1 cellular context compared by ENCODE assay signal in the genomic region with DNA sequence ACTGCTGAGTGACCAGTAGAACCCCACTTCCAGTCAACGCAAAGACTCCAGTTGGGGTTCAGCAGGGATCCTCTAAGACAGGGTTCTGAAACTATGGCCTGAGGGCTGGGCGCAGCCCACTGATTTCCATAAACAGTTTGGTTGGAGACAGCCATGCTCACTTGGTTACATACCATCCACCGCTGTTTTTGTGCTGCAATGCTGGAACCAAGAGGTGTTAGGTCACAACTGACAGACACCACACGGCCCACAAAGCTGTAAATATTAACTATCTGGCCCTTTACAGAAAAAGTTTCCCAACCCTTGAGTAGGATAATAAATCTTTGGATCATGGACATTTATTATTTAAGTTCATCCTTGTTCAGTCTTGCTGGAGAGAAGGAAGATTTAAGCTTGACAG.
TF ChIP-seq lines count a peak whose summit lies in the region.

No MANE protein-coding gene starts in this region.

TF ChIP-seq in GM12878, 131 proteins besides CTCF, POLR2A, EP300 and RAD21 (continued from another document):
- TF ChIP-seq, protein P1, sequence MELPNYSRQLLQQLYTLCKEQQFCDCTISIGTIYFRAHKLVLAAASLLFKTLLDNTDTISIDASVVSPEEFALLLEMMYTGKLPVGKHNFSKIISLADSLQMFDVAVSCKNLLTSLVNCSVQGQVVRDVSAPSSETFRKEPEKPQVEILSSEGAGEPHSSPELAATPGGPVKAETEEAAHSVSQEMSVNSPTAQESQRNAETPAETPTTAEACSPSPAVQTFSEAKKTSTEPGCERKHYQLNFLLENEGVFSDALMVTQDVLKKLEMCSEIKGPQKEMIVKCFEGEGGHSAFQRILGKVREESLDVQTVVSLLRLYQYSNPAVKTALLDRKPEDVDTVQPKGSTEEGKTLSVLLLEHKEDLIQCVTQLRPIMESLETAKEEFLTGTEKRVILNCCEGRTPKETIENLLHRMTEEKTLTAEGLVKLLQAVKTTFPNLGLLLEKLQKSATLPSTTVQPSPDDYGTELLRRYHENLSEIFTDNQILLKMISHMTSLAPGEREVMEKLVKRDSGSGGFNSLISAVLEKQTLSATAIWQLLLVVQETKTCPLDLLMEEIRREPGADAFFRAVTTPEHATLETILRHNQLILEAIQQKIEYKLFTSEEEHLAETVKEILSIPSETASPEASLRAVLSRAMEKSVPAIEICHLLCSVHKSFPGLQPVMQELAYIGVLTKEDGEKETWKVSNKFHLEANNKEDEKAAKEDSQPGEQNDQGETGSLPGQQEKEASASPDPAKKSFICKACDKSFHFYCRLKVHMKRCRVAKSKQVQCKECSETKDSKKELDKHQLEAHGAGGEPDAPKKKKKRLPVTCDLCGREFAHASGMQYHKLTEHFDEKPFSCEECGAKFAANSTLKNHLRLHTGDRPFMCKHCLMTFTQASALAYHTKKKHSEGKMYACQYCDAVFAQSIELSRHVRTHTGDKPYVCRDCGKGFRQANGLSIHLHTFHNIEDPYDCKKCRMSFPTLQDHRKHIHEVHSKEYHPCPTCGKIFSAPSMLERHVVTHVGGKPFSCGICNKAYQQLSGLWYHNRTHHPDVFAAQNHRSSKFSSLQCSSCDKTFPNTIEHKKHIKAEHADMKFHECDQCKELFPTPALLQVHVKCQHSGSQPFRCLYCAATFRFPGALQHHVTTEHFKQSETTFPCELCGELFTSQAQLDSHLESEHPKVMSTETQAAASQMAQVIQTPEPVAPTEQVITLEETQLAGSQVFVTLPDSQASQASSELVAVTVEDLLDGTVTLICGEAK (IDR thresholded peaks at IDR 0.05; ENCODE audit: borderline replicate concordance) = no peak
- TF ChIP-seq, protein P2, sequence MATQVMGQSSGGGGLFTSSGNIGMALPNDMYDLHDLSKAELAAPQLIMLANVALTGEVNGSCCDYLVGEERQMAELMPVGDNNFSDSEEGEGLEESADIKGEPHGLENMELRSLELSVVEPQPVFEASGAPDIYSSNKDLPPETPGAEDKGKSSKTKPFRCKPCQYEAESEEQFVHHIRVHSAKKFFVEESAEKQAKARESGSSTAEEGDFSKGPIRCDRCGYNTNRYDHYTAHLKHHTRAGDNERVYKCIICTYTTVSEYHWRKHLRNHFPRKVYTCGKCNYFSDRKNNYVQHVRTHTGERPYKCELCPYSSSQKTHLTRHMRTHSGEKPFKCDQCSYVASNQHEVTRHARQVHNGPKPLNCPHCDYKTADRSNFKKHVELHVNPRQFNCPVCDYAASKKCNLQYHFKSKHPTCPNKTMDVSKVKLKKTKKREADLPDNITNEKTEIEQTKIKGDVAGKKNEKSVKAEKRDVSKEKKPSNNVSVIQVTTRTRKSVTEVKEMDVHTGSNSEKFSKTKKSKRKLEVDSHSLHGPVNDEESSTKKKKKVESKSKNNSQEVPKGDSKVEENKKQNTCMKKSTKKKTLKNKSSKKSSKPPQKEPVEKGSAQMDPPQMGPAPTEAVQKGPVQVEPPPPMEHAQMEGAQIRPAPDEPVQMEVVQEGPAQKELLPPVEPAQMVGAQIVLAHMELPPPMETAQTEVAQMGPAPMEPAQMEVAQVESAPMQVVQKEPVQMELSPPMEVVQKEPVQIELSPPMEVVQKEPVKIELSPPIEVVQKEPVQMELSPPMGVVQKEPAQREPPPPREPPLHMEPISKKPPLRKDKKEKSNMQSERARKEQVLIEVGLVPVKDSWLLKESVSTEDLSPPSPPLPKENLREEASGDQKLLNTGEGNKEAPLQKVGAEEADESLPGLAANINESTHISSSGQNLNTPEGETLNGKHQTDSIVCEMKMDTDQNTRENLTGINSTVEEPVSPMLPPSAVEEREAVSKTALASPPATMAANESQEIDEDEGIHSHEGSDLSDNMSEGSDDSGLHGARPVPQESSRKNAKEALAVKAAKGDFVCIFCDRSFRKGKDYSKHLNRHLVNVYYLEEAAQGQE (IDR thresholded peaks at IDR 0.05; ENCODE audit: low read depth, low read length) = no peak
- TF ChIP-seq, protein P3, sequence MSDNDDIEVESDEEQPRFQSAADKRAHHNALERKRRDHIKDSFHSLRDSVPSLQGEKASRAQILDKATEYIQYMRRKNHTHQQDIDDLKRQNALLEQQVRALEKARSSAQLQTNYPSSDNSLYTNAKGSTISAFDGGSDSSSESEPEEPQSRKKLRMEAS (IDR thresholded peaks at IDR 0.05; ENCODE audit: low read depth, low read length) = no peak
- TF ChIP-seq, protein P4, sequence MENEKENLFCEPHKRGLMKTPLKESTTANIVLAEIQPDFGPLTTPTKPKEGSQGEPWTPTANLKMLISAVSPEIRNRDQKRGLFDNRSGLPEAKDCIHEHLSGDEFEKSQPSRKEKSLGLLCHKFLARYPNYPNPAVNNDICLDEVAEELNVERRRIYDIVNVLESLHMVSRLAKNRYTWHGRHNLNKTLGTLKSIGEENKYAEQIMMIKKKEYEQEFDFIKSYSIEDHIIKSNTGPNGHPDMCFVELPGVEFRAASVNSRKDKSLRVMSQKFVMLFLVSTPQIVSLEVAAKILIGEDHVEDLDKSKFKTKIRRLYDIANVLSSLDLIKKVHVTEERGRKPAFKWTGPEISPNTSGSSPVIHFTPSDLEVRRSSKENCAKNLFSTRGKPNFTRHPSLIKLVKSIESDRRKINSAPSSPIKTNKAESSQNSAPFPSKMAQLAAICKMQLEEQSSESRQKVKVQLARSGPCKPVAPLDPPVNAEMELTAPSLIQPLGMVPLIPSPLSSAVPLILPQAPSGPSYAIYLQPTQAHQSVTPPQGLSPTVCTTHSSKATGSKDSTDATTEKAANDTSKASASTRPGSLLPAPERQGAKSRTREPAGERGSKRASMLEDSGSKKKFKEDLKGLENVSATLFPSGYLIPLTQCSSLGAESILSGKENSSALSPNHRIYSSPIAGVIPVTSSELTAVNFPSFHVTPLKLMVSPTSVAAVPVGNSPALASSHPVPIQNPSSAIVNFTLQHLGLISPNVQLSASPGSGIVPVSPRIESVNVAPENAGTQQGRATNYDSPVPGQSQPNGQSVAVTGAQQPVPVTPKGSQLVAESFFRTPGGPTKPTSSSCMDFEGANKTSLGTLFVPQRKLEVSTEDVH (IDR thresholded peaks at IDR 0.05; ENCODE audit: low read depth, partially characterized antibody) = no peak
- TF ChIP-seq, protein P5, sequence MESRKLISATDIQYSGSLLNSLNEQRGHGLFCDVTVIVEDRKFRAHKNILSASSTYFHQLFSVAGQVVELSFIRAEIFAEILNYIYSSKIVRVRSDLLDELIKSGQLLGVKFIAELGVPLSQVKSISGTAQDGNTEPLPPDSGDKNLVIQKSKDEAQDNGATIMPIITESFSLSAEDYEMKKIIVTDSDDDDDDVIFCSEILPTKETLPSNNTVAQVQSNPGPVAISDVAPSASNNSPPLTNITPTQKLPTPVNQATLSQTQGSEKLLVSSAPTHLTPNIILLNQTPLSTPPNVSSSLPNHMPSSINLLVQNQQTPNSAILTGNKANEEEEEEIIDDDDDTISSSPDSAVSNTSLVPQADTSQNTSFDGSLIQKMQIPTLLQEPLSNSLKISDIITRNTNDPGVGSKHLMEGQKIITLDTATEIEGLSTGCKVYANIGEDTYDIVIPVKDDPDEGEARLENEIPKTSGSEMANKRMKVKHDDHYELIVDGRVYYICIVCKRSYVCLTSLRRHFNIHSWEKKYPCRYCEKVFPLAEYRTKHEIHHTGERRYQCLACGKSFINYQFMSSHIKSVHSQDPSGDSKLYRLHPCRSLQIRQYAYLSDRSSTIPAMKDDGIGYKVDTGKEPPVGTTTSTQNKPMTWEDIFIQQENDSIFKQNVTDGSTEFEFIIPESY (IDR thresholded peaks at IDR 0.05) = no peak
- TF ChIP-seq ESRRA (IDR thresholded peaks at IDR 0.05; ENCODE audit: low read length) (no peak), SREBF1 (IDR thresholded peaks at IDR 0.05; ENCODE audit: low read length) (no peak), TBL1XR1 (IDR thresholded peaks at IDR 0.05; ENCODE audit: low read depth, low read length) (no peak), ZNF384 (IDR thresholded peaks at IDR 0.05; ENCODE audit: borderline replicate concordance, low read depth, low read length) (no peak), HDGF (IDR thresholded peaks at IDR 0.05) (no peak), SIN3A (IDR thresholded peaks at IDR 0.05; ENCODE audit: low read depth, low read length) (no peak), WRNIP1 (IDR thresholded peaks at IDR 0.05; ENCODE audit: borderline replicate concordance, low read depth, low read length) (no peak)
- TF ChIP-seq, protein P6, sequence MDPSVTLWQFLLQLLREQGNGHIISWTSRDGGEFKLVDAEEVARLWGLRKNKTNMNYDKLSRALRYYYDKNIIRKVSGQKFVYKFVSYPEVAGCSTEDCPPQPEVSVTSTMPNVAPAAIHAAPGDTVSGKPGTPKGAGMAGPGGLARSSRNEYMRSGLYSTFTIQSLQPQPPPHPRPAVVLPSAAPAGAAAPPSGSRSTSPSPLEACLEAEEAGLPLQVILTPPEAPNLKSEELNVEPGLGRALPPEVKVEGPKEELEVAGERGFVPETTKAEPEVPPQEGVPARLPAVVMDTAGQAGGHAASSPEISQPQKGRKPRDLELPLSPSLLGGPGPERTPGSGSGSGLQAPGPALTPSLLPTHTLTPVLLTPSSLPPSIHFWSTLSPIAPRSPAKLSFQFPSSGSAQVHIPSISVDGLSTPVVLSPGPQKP (IDR thresholded peaks at IDR 0.05; ENCODE audit: low read depth, low read length) = no peak
- TF ChIP-seq, protein P7, sequence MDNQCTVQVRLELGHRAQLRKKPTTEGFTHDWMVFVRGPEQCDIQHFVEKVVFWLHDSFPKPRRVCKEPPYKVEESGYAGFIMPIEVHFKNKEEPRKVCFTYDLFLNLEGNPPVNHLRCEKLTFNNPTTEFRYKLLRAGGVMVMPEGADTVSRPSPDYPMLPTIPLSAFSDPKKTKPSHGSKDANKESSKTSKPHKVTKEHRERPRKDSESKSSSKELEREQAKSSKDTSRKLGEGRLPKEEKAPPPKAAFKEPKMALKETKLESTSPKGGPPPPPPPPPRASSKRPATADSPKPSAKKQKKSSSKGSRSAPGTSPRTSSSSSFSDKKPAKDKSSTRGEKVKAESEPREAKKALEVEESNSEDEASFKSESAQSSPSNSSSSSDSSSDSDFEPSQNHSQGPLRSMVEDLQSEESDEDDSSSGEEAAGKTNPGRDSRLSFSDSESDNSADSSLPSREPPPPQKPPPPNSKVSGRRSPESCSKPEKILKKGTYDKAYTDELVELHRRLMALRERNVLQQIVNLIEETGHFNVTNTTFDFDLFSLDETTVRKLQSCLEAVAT (IDR thresholded peaks at IDR 0.05) = no peak
